29 cellular contexts compared by ENCODE assay signal in the genomic region with DNA sequence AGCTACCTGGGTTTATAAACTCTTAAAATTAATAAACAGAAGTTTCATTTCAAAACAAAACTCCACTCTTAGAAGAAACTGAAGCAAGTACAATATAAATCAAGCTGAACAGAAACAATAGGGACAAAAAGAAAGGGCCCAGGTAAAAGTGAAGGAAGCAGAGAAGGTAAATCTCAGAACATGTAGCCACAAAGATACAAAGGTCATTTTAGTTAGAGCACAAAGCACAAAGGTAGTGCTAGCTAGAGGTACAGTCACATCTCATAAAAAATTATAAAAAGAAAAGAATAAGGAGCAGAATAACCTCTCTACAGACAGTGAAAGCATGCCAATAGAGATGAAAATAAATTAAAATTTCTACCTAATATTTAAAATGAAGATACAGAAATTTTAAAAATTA.
"Had no signal": no experiment of that assay in that cellular context is flagged by ENCODE, and none has a peak within 500 bp of the region (broad histone marks: within the 10 kb centered on the region; RNA-seq: fewer than 3 reads in every experiment).

No MANE protein-coding gene starts in this region.

- H3K27ac ChIP-seq: stomach, suprapubic skin, testis, thoracic aorta, thyroid gland, tibial artery, tibial nerve, upper lobe of left lung, upper lobe of right lung, uterus, vagina had no signal

- H3K4me3 Mint-ChIP-seq: stimulated activated effector memory CD8-positive, alpha-beta T cell treated with anti-CD3 and anti-CD28 coated beads, Interleukin-12 subunit alpha, Interleukin-12 subunit beta, amount 100 ng/mL, for 72 hours; stimulated activated memory B cell treated with anti-CD40 and anti-IgM and Interleukin-4, amounts not matched to agents 10 μg/mL and 1 μg/mL and 100 μg/mL, for 72 hours; stimulated activated naive B cell treated with anti-CD40 and anti-IgM and Interleukin-4, amounts not matched to agents 10 μg/mL and 1 μg/mL and 100 μg/mL, for 72 hours; stimulated activated naive CD8-positive, alpha-beta T cell treated with anti-CD3 and anti-CD28 coated beads, Interleukin-15, amount 100 ng/mL, for 72 hours; stimulated activated naive CD8-positive, alpha-beta T cell treated with anti-CD3 and anti-CD28 coated beads, Interleukin-15, Interleukin-2, amounts not matched to agents 100 ng/mL and 50 ng/mL, for 24 hours; type B pancreatic cell had no signal

- H3K4me1 ChIP-seq: stomach, suprapubic skin, testis, thyroid gland, tibial artery, tibial nerve, upper lobe of left lung, upper lobe of right lung, uterus, vagina had no signal

- H3K9me3 ChIP-seq: stomach, suprapubic skin, testis, thoracic aorta, thyroid gland, tibial artery, upper lobe of left lung, upper lobe of right lung, uterus, vagina had no signal

- DNase-seq: stimulated activated CD4-positive, alpha-beta T cell treated with anti-CD3 and anti-CD28 coated beads, Interleukin-2, amount 100 ng/mL, for 48 hours; stimulated activated CD4-positive, alpha-beta T cell treated with anti-CD3 and anti-CD28 coated beads, Interleukin-4, amount 100 ng/mL, for 1 hour; stimulated activated CD4-positive, alpha-beta T cell treated with anti-CD3 and anti-CD28 coated beads, Interleukin-4, amount 100 ng/mL, for 24 hours; stimulated activated CD4-positive, alpha-beta T cell treated with anti-CD3 and anti-CD28 coated beads, Interleukin-4, amount 100 ng/mL, for 4 hours; stimulated activated CD8-positive, alpha-beta memory T cell treated with anti-CD3 and anti-CD28 coated beads, Interleukin-4, amount 100 ng/mL, for 48 hours; stimulated activated naive B cell treated with anti-CD40 and anti-IgM and Interleukin-4, amounts not matched to agents 10 μg/mL and 1 μg/mL and 100 μg/mL, for 72 hours; stimulated activated naive CD4-positive, alpha-beta T cell; stimulated activated naive CD4-positive, alpha-beta T cell treated with Interleukin-2 at 50 U/mL for 16 hours; stimulated activated naive CD8-positive, alpha-beta T cell treated with anti-CD3 and anti-CD28 coated beads, Interleukin-15, amount 100 ng/mL, for 72 hours; stimulated activated naive CD8-positive, alpha-beta T cell treated with anti-CD3 and anti-CD28 coated beads, Interleukin-15, Interleukin-2, amounts not matched to agents 100 U/mL and 50 U/mL, for 24 hours; stomach; substantia nigra; testis; thyroid gland; tibial artery; transverse colon; trophoblast cell; upper lobe of left lung; upper lobe of right lung; uterus had no signal

- H3K4me3 ChIP-seq: stomach, suprapubic skin, testis, thoracic aorta, thyroid gland, tibial artery, tibial nerve, transverse colon, upper lobe of left lung, upper lobe of right lung, uterus, vagina had no signal

- H3K9me3 Mint-ChIP-seq: stimulated activated memory B cell treated with anti-CD40 and anti-IgM and Interleukin-4, amounts not matched to agents 10 μg/mL and 1 μg/mL and 100 μg/mL, for 72 hours; type B pancreatic cell had no signal

- H3K36me3 ChIP-seq: stomach, suprapubic skin, thoracic aorta, thyroid gland, tibial artery, tibial nerve, transverse colon, upper lobe of left lung, upper lobe of right lung, uterus, vagina had no signal

- H3K27me3 ChIP-seq: stomach, suprapubic skin, testis, thyroid gland, tibial artery, tibial nerve, transverse colon, upper lobe of left lung, upper lobe of right lung, uterus, vagina had no signal

- ATAC-seq: stimulated activated effector memory CD8-positive, alpha-beta T cell treated with anti-CD3 and anti-CD28 coated beads, Interleukin-12 subunit alpha, Interleukin-12 subunit beta, amount 100 ng/mL, for 72 hours; stimulated activated memory B cell treated with anti-CD40 and anti-IgM and Interleukin-4, amounts not matched to agents 10 μg/mL and 1 μg/mL and 100 μg/mL, for 72 hours; stimulated activated naive B cell treated with anti-CD40 and anti-IgM and Interleukin-4, amounts not matched to agents 10 μg/mL and 1 μg/mL and 100 μg/mL, for 72 hours; stimulated activated naive CD8-positive, alpha-beta T cell treated with anti-CD3 and anti-CD28 coated beads, Interleukin-15, amount 100 ng/mL, for 72 hours; stimulated activated naive CD8-positive, alpha-beta T cell treated with anti-CD3 and anti-CD28 coated beads, Interleukin-15, Interleukin-2, amounts not matched to agents 100 U/mL and 50 U/mL, for 24 hours; upper lobe of right lung had no signal

- H3K36me3 Mint-ChIP-seq: stimulated activated effector memory CD8-positive, alpha-beta T cell treated with anti-CD3 and anti-CD28 coated beads, Interleukin-12 subunit alpha, Interleukin-12 subunit beta, amount 100 ng/mL, for 72 hours; stimulated activated memory B cell treated with anti-CD40 and anti-IgM and Interleukin-4, amounts not matched to agents 10 μg/mL and 1 μg/mL and 100 μg/mL, for 72 hours; type B pancreatic cell had no signal

- H3K27ac Mint-ChIP-seq: stimulated activated effector memory CD8-positive, alpha-beta T cell treated with anti-CD3 and anti-CD28 coated beads, Interleukin-12 subunit alpha, Interleukin-12 subunit beta, amount 100 ng/mL, for 72 hours; stimulated activated memory B cell treated with anti-CD40 and anti-IgM and Interleukin-4, amounts not matched to agents 10 μg/mL and 1 μg/mL and 100 μg/mL, for 72 hours; stimulated activated naive B cell treated with anti-CD40 and anti-IgM and Interleukin-4, amounts not matched to agents 10 μg/mL and 1 μg/mL and 100 μg/mL, for 72 hours; stimulated activated naive CD8-positive, alpha-beta T cell treated with anti-CD3 and anti-CD28 coated beads, Interleukin-15, Interleukin-2, amounts not matched to agents 100 ng/mL and 50 ng/mL, for 24 hours; type B pancreatic cell had no signal

- H3K4me1 Mint-ChIP-seq: stimulated activated effector memory CD8-positive, alpha-beta T cell treated with anti-CD3 and anti-CD28 coated beads, Interleukin-12 subunit alpha, Interleukin-12 subunit beta, amount 100 ng/mL, for 72 hours; stimulated activated memory B cell treated with anti-CD40 and anti-IgM and Interleukin-4, amounts not matched to agents 10 μg/mL and 1 μg/mL and 100 μg/mL, for 72 hours; stimulated activated naive B cell treated with anti-CD40 and anti-IgM and Interleukin-4, amounts not matched to agents 10 μg/mL and 1 μg/mL and 100 μg/mL, for 72 hours; stimulated activated naive CD8-positive, alpha-beta T cell treated with anti-CD3 and anti-CD28 coated beads, Interleukin-15, amount 100 ng/mL, for 72 hours had no signal

- H3K27me3 Mint-ChIP-seq: type B pancreatic cell had no signal

- FAIRE-seq: urothelium cell line had no signal
